In genomic region chr4:2054217-2054616, GRCh38 we compare ENCODE assay signal across 20 cellular contexts. TPM values are rescaled to one million over a fixed set of nuclear protein-coding genes. Genes with fewer than 3 reads are reported as not detected.
A peak's percentile ranks its signal among the peaks of the same experiment; 100 is the strongest.
DNase-seq lines count a peak whose midpoint lies in the region; ATAC-seq, FAIRE-seq and TF ChIP-seq lines count a peak whose summit lies in the region.
"Had no signal": no experiment of that assay in that cellular context is flagged by ENCODE, and none has a peak within 500 bp of the region (broad histone marks: within the 10 kb centered on the region; RNA-seq: fewer than 3 reads in every experiment).

No MANE protein-coding gene starts in this region.

- peak; percentile 12 for DNase-seq in activated naive CD4-positive, alpha-beta T cell treated with anti-CD3 and anti-CD28 coated beads, Interleukin-2, amount 10 ng/mL, durations not matched to agents 7 days and 5 days
- no peak for DNase-seq in activated naive CD4-positive, alpha-beta T cell treated with anti-CD3 and anti-CD28 coated beads, Interleukin-2, amount 50 U/mL, for 72 hours (ENCODE audit: low spot score in 2 of 2)
- DNase-seq in kidney (peak; percentile 14), posterior vena cava (ENCODE audit: low spot score) (peak; percentile 18)
- DNase-seq in stimulated activated CD4-positive, alpha-beta T cell treated with anti-CD3 and anti-CD28 coated beads, Interleukin-1b, Interleukin-23, amount 100 ng/mL, for 48 hours: no peak
- DNase-seq: 8988T; CD4-positive, alpha-beta memory T cell; DMS153; DMS79; GDM1; GM23248 had no signal

- CTCF ChIA-PET in activated naive CD4-positive, alpha-beta T cell treated with anti-CD3 and anti-CD28 coated beads, Interleukin-2, amount 10 ng/mL, durations not matched to agents 7 days and 5 days (lab: Charles Lee): no interaction called here

- no peak overlapping the region for H3K27ac Mint-ChIP-seq in activated naive CD4-positive, alpha-beta T cell treated with anti-CD3 and anti-CD28 coated beads, Interleukin-2, amount 10 ng/mL, durations not matched to agents 7 days and 5 days
- H3K27ac Mint-ChIP-seq in activated naive CD4-positive, alpha-beta T cell treated with anti-CD3 and anti-CD28 coated beads, Interleukin-2, amount 50 U/mL, for 72 hours: no peak overlapping the region
- H3K27ac Mint-ChIP-seq: CD4-positive, alpha-beta memory T cell had no signal

- FAIRE-seq in kidney (lab: Jason Lieb, UNC): no peak
- FAIRE-seq: GM12892, GM18507 had no signal

- H3K9ac ChIP-seq in kidney (ENCODE audit: low read length in 2 of 2): no peak overlapping the region
- H3K9ac ChIP-seq: BLaER1, GM23248 had no signal

- no peak overlapping the region for H3K4me3 ChIP-seq in kidney (ENCODE audit: low read length in 2 of 2)
- H3K4me3 ChIP-seq: BLaER1, GM23248, HAP-1 had no signal

- no peaks in the 10 kb centered on the region for H3K36me3 ChIP-seq in kidney (ENCODE audit: control insufficient read depth in 1 of 2, insufficient read depth in 2 of 2, low read length in 2 of 2)
- H3K36me3 ChIP-seq: BLaER1, HAP-1 had no signal

- intact Hi-C loops in kidney (cut with DNase I) (no loop called here), posterior vena cava (cut with DNase I) (no loop called here)

- no peaks in the 10 kb centered on the region for H3K9me3 ChIP-seq in kidney (ENCODE audit: control insufficient read depth in 1 of 2, low read length in 2 of 2)
- H3K9me3 ChIP-seq: BLaER1, HAP-1 had no signal

- H3K4me1 Mint-ChIP-seq in activated naive CD4-positive, alpha-beta T cell treated with anti-CD3 and anti-CD28 coated beads, Interleukin-2, amount 10 ng/mL, durations not matched to agents 7 days and 5 days: peaks cover 3% of the 10 kb centered on the region

- H3K4me1 ChIP-seq in kidney (ENCODE audit: control insufficient read depth in 1 of 2, insufficient read depth in 1 of 2, low read depth in 1 of 2, low read length in 2 of 2): no peaks in the 10 kb centered on the region
- H3K4me1 ChIP-seq: BLaER1 had no signal

- no peak overlapping the region for H3K27ac ChIP-seq in kidney (ENCODE audit: low read depth in 2 of 2, low read length in 2 of 2)
- H3K27ac ChIP-seq: BLaER1, GM23248 had no signal

- H3K9me3 Mint-ChIP-seq in activated naive CD4-positive, alpha-beta T cell treated with anti-CD3 and anti-CD28 coated beads, Interleukin-2, amount 10 ng/mL, durations not matched to agents 7 days and 5 days: no peaks in the 10 kb centered on the region
- no peaks in the 10 kb centered on the region for H3K9me3 Mint-ChIP-seq in activated naive CD4-positive, alpha-beta T cell treated with anti-CD3 and anti-CD28 coated beads, Interleukin-2, amount 50 U/mL, for 72 hours

- H3K4me3 Mint-ChIP-seq in activated naive CD4-positive, alpha-beta T cell treated with anti-CD3 and anti-CD28 coated beads, Interleukin-2, amount 10 ng/mL, durations not matched to agents 7 days and 5 days: no peak overlapping the region
- H3K4me3 Mint-ChIP-seq: CD4-positive, alpha-beta memory T cell had no signal

- peaks cover 86% of the 10 kb centered on the region for H3K27me3 Mint-ChIP-seq in activated naive CD4-positive, alpha-beta T cell treated with anti-CD3 and anti-CD28 coated beads, Interleukin-2, amount 10 ng/mL, durations not matched to agents 7 days and 5 days

- TF ChIP-seq CTCF in kidney (IDR thresholded peaks at IDR 0.05; ENCODE audit: borderline replicate concordance, extremely low read depth, insufficient read depth): no peak

- ATAC-seq in activated naive CD4-positive, alpha-beta T cell treated with anti-CD3 and anti-CD28 coated beads, Interleukin-2, amount 50 U/mL, for 72 hours: no peak
- ATAC-seq in activated CD4-positive, CD25-positive, alpha-beta regulatory T cell treated with anti-CD3 and anti-CD28 coated beads, Interleukin-2, amount 50 U/mL, for 24 hours: no peak
- ATAC-seq in HG02981 (IDR thresholded peaks at IDR 0.05; ENCODE audit: unreplicated experiment): no peak

- H3K36me3 Mint-ChIP-seq in activated naive CD4-positive, alpha-beta T cell treated with anti-CD3 and anti-CD28 coated beads, Interleukin-2, amount 10 ng/mL, durations not matched to agents 7 days and 5 days: no peaks in the 10 kb centered on the region
- H3K36me3 Mint-ChIP-seq in activated naive CD4-positive, alpha-beta T cell treated with anti-CD3 and anti-CD28 coated beads, Interleukin-2, amount 50 U/mL, for 72 hours: no peaks in the 10 kb centered on the region
- H3K36me3 Mint-ChIP-seq: CD14-positive monocyte; CD4-positive, alpha-beta memory T cell had no signal

RNA-seq across cellular contexts. Expression of gene NAT8L, which starts 4.9 kb away (rescaled TPM):
- under 1 TPM in 1 of 2 donors, not detected in 1; 0.99 TPM for total RNA-seq in activated naive CD4-positive, alpha-beta T cell treated with anti-CD3 and anti-CD28 coated beads, Interleukin-2, amount 50 U/mL, for 72 hours
- total RNA-seq in kidney: 2.7 TPM
- polyA plus RNA-seq in kidney (ENCODE audit: insufficient read depth, low read depth, low replicate concordance): 12.5 TPM
- under 1 TPM; 0.19 to 0.52 TPM for total RNA-seq in posterior vena cava
- total RNA-seq: CD4-positive, alpha-beta memory T cell; GM23248; HT-29 had no signal
- polyA plus RNA-seq: AG04450; CD14-positive monocyte; CD4-positive, alpha-beta memory T cell had no signal

RNA-seq across cellular contexts. Expression of gene NELFA, which starts 45.4 kb away (rescaled TPM):
- 10 to 100 TPM; 44.8 to 53.8 TPM for total RNA-seq in activated naive CD4-positive, alpha-beta T cell treated with anti-CD3 and anti-CD28 coated beads, Interleukin-2, amount 50 U/mL, for 72 hours
- total RNA-seq in kidney (39.1 TPM), posterior vena cava (10 to 100 TPM; 16.2 to 17.3 TPM)
- polyA plus RNA-seq in kidney (ENCODE audit: insufficient read depth, low read depth, low replicate concordance): 17.8 TPM

Comparison
In these comparisons a context has a peak if more than half of its experiments do, and no peak if none do; other contexts are left out.
1. DNase-seq: peak in activated naive CD4-positive, alpha-beta T cell treated with anti-CD3 and anti-CD28 coated beads, Interleukin-2, amount 10 ng/mL, durations not matched to agents 7 days and 5 days (single experiment), kidney (single experiment) and posterior vena cava (single experiment); none in activated naive CD4-positive, alpha-beta T cell treated with anti-CD3 and anti-CD28 coated beads, Interleukin-2, amount 50 U/mL, for 72 hours (0 of 2) and stimulated activated CD4-positive, alpha-beta T cell treated with anti-CD3 and anti-CD28 coated beads, Interleukin-1b, Interleukin-23, amount 100 ng/mL, for 48 hours (single experiment).